ENCODE assay signal across 34 cellular contexts in genomic region chr3:55583475-55583874, GRCh38.
"Had no signal": no experiment of that assay in that cellular context is flagged by ENCODE, and none has a peak within 500 bp of the region (broad histone marks: within the 10 kb centered on the region; RNA-seq: fewer than 3 reads in every experiment).

No MANE protein-coding gene starts in this region.

- H3K4me3 Mint-ChIP-seq: activated B cell treated with CpG ODN at 0.5 μM for 24 hours; activated CD4-positive, alpha-beta memory T cell treated with anti-CD3 and anti-CD28 coated beads for 36 hours; activated CD4-positive, alpha-beta T cell treated with anti-CD3 and anti-CD28 coated beads, Interleukin-2, amount 10 ng/mL, durations not matched to agents 24 days and 14 days; activated CD8-positive, alpha-beta T cell treated with anti-CD3 and anti-CD28 coated beads for 36 hours; activated naive CD4-positive, alpha-beta T cell treated with anti-CD3 and anti-CD28 coated beads for 36 hours; activated naive CD8-positive, alpha-beta T cell treated with anti-CD3 and anti-CD28 coated beads for 36 hours; activated T-cell treated with anti-CD3 and anti-CD28 coated beads, Interleukin-2, amount 50 U/mL, for 4 hours; activated T-cell treated with anti-CD3 and anti-CD28 coated beads, Interleukin-2, amount 50 U/mL, for 72 hours; activated T-helper 1 cell treated with anti-CD3 and anti-CD28 coated beads, Interleukin-12 subunit alpha, Interleukin-12 subunit beta, Interleukin-2, Interleukin-4 antibody, amounts not matched to agents 30 ng/mL and 10 ng/mL and 1 ng/mL, durations not matched to agents 14 hours and 24 hours and 36 hours; activated T-helper 17 cell treated with anti-CD3 and anti-CD28 coated beads, Interleukin-2, amount 50 U/mL, for 72 hours; T-helper 1 cell treated with Interleukin-12 subunit alpha and Interleukin-12 subunit beta and Interleukin-4 antibody, amounts not matched to agents 30 μg/mL and 1 μg/mL, for 36 hours; T-helper 2 cell treated with Interferon-gamma antibody and Interleukin-4, amounts not matched to agents 5 μg/mL and 100 μg/mL, for 36 hours had no signal

- H3K36me3 Mint-ChIP-seq: activated CD4-positive, alpha-beta memory T cell treated with anti-CD3 and anti-CD28 coated beads for 36 hours; activated naive CD4-positive, alpha-beta T cell treated with anti-CD3 and anti-CD28 coated beads, Interleukin-2, amount 50 U/mL, for 72 hours; activated naive CD8-positive, alpha-beta T cell treated with anti-CD3 and anti-CD28 coated beads for 36 hours had no signal

- H3K9me3 Mint-ChIP-seq: activated CD8-positive, alpha-beta T cell treated with anti-CD3 and anti-CD28 coated beads for 36 hours; activated naive CD4-positive, alpha-beta T cell treated with anti-CD3 and anti-CD28 coated beads for 36 hours; activated naive CD4-positive, alpha-beta T cell treated with anti-CD3 and anti-CD28 coated beads, Interleukin-2, amount 50 U/mL, for 72 hours; activated naive CD8-positive, alpha-beta T cell treated with anti-CD3 and anti-CD28 coated beads for 36 hours; activated T-cell treated with anti-CD3 and anti-CD28 coated beads, Interleukin-2, amount 50 U/mL, for 72 hours; activated T-helper 1 cell treated with anti-CD3 and anti-CD28 coated beads, Interleukin-12 subunit alpha, Interleukin-12 subunit beta, Interleukin-2, Interleukin-4 antibody, amounts not matched to agents 30 ng/mL and 10 ng/mL and 1 ng/mL, durations not matched to agents 14 hours and 24 hours and 36 hours; T-helper 1 cell treated with Interleukin-12 subunit alpha and Interleukin-12 subunit beta and Interleukin-4 antibody, amounts not matched to agents 30 μg/mL and 1 μg/mL, for 36 hours; T-helper 2 cell treated with Interferon-gamma antibody and Interleukin-4, amounts not matched to agents 5 μg/mL and 100 μg/mL, for 36 hours had no signal

- H3K4me1 Mint-ChIP-seq: activated B cell treated with CpG ODN at 0.5 μM for 24 hours; activated CD4-positive, alpha-beta T cell treated with anti-CD3 and anti-CD28 coated beads, Interleukin-2, amount 10 ng/mL, durations not matched to agents 24 days and 14 days; activated naive CD8-positive, alpha-beta T cell treated with anti-CD3 and anti-CD28 coated beads for 36 hours; activated T-helper 17 cell treated with anti-CD3 and anti-CD28 coated beads, Interleukin-2, amount 50 U/mL, for 72 hours had no signal

- H3K4me3 ChIP-seq: adrenal gland, body of pancreas, breast epithelium had no signal

- ATAC-seq: activated CD8-positive, alpha-beta T cell treated with anti-CD3 and anti-CD28 coated beads for 36 hours; activated naive CD4-positive, alpha-beta T cell treated with anti-CD3 and anti-CD28 coated beads, Interleukin-2, amount 50 U/mL, for 72 hours; activated T-cell treated with anti-CD3 and anti-CD28 coated beads, Interleukin-2, amount 50 U/mL, for 4 hours; activated T-cell treated with anti-CD3 and anti-CD28 coated beads, Interleukin-2, amount 50 U/mL, for 72 hours; activated T-helper 17 cell treated with anti-CD3 and anti-CD28 coated beads, Interleukin-2, amount 50 U/mL, for 72 hours; body of pancreas had no signal

- H3K27me3 Mint-ChIP-seq: activated B cell treated with CpG ODN at 0.5 μM for 24 hours; activated CD4-positive, alpha-beta memory T cell treated with anti-CD3 and anti-CD28 coated beads for 36 hours; activated CD4-positive, alpha-beta T cell treated with anti-CD3 and anti-CD28 coated beads, Interleukin-2, amount 10 ng/mL, durations not matched to agents 24 days and 14 days; activated CD8-positive, alpha-beta T cell treated with anti-CD3 and anti-CD28 coated beads for 36 hours; activated naive CD8-positive, alpha-beta T cell treated with anti-CD3 and anti-CD28 coated beads for 36 hours had no signal

- H3K4me1 ChIP-seq: adrenal gland, body of pancreas, breast epithelium had no signal

- DNase-seq: activated B cell treated with CpG ODN at 0.5 μM for 24 hours; activated CD4-positive, alpha-beta memory T cell treated with anti-CD3 and anti-CD28 coated beads for 36 hours; activated CD4-positive, alpha-beta T cell treated with anti-CD3 and anti-CD28 coated beads for 4 hours; activated CD4-positive, alpha-beta T cell treated with anti-CD3 and anti-CD28 coated beads, Interleukin-2, amount 10 ng/mL, durations not matched to agents 24 days and 14 days; activated CD4-positive, alpha-beta T cell treated with anti-CD3 and anti-CD28 coated beads, Interleukin-2, amount 50 U/mL, for 1 hour; activated CD4-positive, alpha-beta T cell treated with anti-CD3 and anti-CD28 coated beads, Interleukin-2, amount 50 U/mL, for 4 hours; activated CD4-positive, CD25-positive, alpha-beta regulatory T cell treated with anti-CD3 and anti-CD28 coated beads, Interleukin-2, amount 50 U/mL, for 72 hours; activated CD8-positive, alpha-beta memory T cell treated with anti-CD3 and anti-CD28 coated beads, Interleukin-2, amount 50 U/mL, for 4 hours; activated CD8-positive, alpha-beta T cell treated with anti-CD3 and anti-CD28 coated beads for 36 hours; activated effector memory CD4-positive, alpha-beta T cell treated with anti-CD3 and anti-CD28 coated beads, Interleukin-2, amount 50 U/mL, for 16 hours; activated gamma-delta T cell treated with Interleukin-2 at 50 U/mL for 16 hours; activated naive CD4-positive, alpha-beta T cell; activated naive CD4-positive, alpha-beta T cell treated with anti-CD3 and anti-CD28 coated beads for 36 hours; activated naive CD4-positive, alpha-beta T cell treated with anti-CD3 and anti-CD28 coated beads, Interleukin-2, amount 50 U/mL, for 16 hours; activated naive CD8-positive, alpha-beta T cell treated with anti-CD3 and anti-CD28 coated beads for 36 hours; activated T-cell treated with anti-CD3 and anti-CD28 coated beads for 4 hours; activated T-cell treated with anti-CD3 and anti-CD28 coated beads, Interleukin-2, amount 50 U/mL, for 1 hour; activated T-cell treated with anti-CD3 and anti-CD28 coated beads, Interleukin-2, amount 50 U/mL, for 4 hours; activated T-cell treated with anti-CD3 and anti-CD28 coated beads, Interleukin-2, amount 50 U/mL, for 72 hours; adrenal gland; amniotic stem cell; aorta; body of pancreas; brain microvascular endothelial cell; central memory CD4-positive, alpha-beta T cell; T-helper 2 cell; T-helper 9 cell had no signal

- H3K27ac Mint-ChIP-seq: activated B cell treated with CpG ODN at 0.5 μM for 24 hours; activated CD4-positive, alpha-beta memory T cell treated with anti-CD3 and anti-CD28 coated beads for 36 hours; activated CD4-positive, alpha-beta T cell treated with anti-CD3 and anti-CD28 coated beads, Interleukin-2, amount 10 ng/mL, durations not matched to agents 24 days and 14 days; activated CD8-positive, alpha-beta T cell treated with anti-CD3 and anti-CD28 coated beads for 36 hours; activated naive CD4-positive, alpha-beta T cell treated with anti-CD3 and anti-CD28 coated beads for 36 hours; activated naive CD4-positive, alpha-beta T cell treated with anti-CD3 and anti-CD28 coated beads, Interleukin-2, amount 50 U/mL, for 72 hours; activated naive CD8-positive, alpha-beta T cell treated with anti-CD3 and anti-CD28 coated beads for 36 hours; activated T-cell treated with anti-CD3 and anti-CD28 coated beads, Interleukin-2, amount 50 U/mL, for 72 hours; activated T-helper 1 cell treated with anti-CD3 and anti-CD28 coated beads, Interleukin-12 subunit alpha, Interleukin-12 subunit beta, Interleukin-2, Interleukin-4 antibody, amounts not matched to agents 30 ng/mL and 10 ng/mL and 1 ng/mL, durations not matched to agents 14 hours and 24 hours and 36 hours; activated T-helper 17 cell treated with anti-CD3 and anti-CD28 coated beads, Interleukin-2, amount 50 U/mL, for 72 hours; T-helper 1 cell treated with Interleukin-12 subunit alpha and Interleukin-12 subunit beta and Interleukin-4 antibody, amounts not matched to agents 30 μg/mL and 1 μg/mL, for 36 hours; T-helper 2 cell treated with Interferon-gamma antibody and Interleukin-4, amounts not matched to agents 5 μg/mL and 100 μg/mL, for 36 hours had no signal

- H3K27me3 ChIP-seq: adrenal gland, body of pancreas, brain microvascular endothelial cell, breast epithelium had no signal

- H3K27ac ChIP-seq: adrenal gland, body of pancreas, brain microvascular endothelial cell, breast epithelium, VCaP had no signal

- H3K36me3 ChIP-seq: adrenal gland, brain microvascular endothelial cell, breast epithelium had no signal

- H3K9me3 ChIP-seq: adrenal gland, body of pancreas, breast epithelium had no signal
